ENCODE assay signal across 9 cellular contexts in genomic region chr19:8552810-8553209, GRCh38. TPM values are rescaled to one million over a fixed set of nuclear protein-coding genes. Genes with fewer than 3 reads are reported as not detected.
DNase-seq lines count a peak whose midpoint lies in the region; ATAC-seq, FAIRE-seq and TF ChIP-seq lines count a peak whose summit lies in the region.
"Had no signal": no experiment of that assay in that cellular context is flagged by ENCODE, and none has a peak within 500 bp of the region (broad histone marks: within the 10 kb centered on the region; RNA-seq: fewer than 3 reads in every experiment).

No MANE protein-coding gene starts in this region.

- H3K27ac Mint-ChIP-seq in immature natural killer cell, result peak overlapping the region; percentile 16 to 89 (median 71)

- H3K36me3 Mint-ChIP-seq in immature natural killer cell, result peaks cover 15 to 30% (median 20%) of the 10 kb centered on the region in 3 donors

- H3K27ac ChIP-seq in WERI-Rb-1, result no peak overlapping the region
- H3K27ac ChIP-seq: lower lobe of right lung had no signal

- no peak overlapping the region for H3K4me3 ChIP-seq in WERI-Rb-1 (ENCODE audit: low read depth, low read length)
- H3K4me3 ChIP-seq: lower lobe of right lung had no signal

- DNase-seq in DMS 273 treated with DMSO at 0.1 percent for 48 hours (lab: John Stamatoyannopoulos, UW) (peak; percentile 18), HTR-8/SVneo (ENCODE audit: insufficient read length, low spot score) (peak; percentile 33), WERI-Rb-1 (peak; percentile 31), immature natural killer cell (no peak), NCI-H2107 (lab: John Stamatoyannopoulos, UW) (no peak)
- DNase-seq: lower lobe of right lung had no signal

- H3K27me3 ChIP-seq in WERI-Rb-1 (ENCODE audit: insufficient read depth, low read depth, severe bottlenecking), result no peaks in the 10 kb centered on the region

- no peak for TF ChIP-seq CTCF in WERI-Rb-1 (IDR thresholded peaks at IDR 0.05; ENCODE audit: low read depth, low read length)

- H3K4me1 Mint-ChIP-seq in immature natural killer cell, result peaks cover 40 to 48% of the 10 kb centered on the region in 2 donors

- FAIRE-seq in HTR-8/SVneo (lab: Jason Lieb, UNC), result peak; percentile 63

- no peak overlapping the region for H3K4me3 Mint-ChIP-seq in immature natural killer cell

- peaks cover 2 to 7% (median 4%) of the 10 kb centered on the region in 3 donors for H3K27me3 Mint-ChIP-seq in immature natural killer cell (ENCODE audit: low read depth in 3 of 3)

- peaks cover 3% of the 10 kb centered on the region for H3K9me3 ChIP-seq in WERI-Rb-1 (ENCODE audit: severe bottlenecking)
- H3K9me3 ChIP-seq: lower lobe of right lung had no signal

- ATAC-seq in HG02970 (IDR thresholded peaks at IDR 0.05; ENCODE audit: low FRiP score, unreplicated experiment), result no peak
- ATAC-seq in HG03354 (IDR thresholded peaks at IDR 0.05; ENCODE audit: poor library complexity, severe bottlenecking, unreplicated experiment), result no peak
- ATAC-seq in HG02840 (IDR thresholded peaks at IDR 0.05; ENCODE audit: low FRiP score, unreplicated experiment), result no peak
- ATAC-seq: lower lobe of right lung had no signal

- no peaks in the 10 kb centered on the region for H3K9me3 Mint-ChIP-seq in immature natural killer cell

- no peaks in the 10 kb centered on the region for H3K36me3 ChIP-seq in WERI-Rb-1

RNA-seq across cellular contexts. Expression of gene MYO1F, which starts 24.4 kb away (rescaled TPM):
- 100 to 1,000 TPM; 104 to 340 (median 110) TPM for polyA plus RNA-seq in immature natural killer cell

RNA-seq across cellular contexts. Expression of gene ZNF414, which starts 38.8 kb away (rescaled TPM):
- 10 to 100 TPM in 1 of 3 donors, 1 to 10 TPM in 2; 6.0 to 20.8 (median 8.3) TPM for polyA plus RNA-seq in immature natural killer cell

RNA-seq across cellular contexts. Expression of gene PRAM1, which starts 50.4 kb away (rescaled TPM):
- 1 to 10 TPM; 1.9 to 3.7 (median 2.5) TPM for polyA plus RNA-seq in immature natural killer cell

RNA-seq across cellular contexts. Expression of gene ADAMTS10, which starts 57.7 kb away (rescaled TPM):
- polyA plus RNA-seq in immature natural killer cell, result 1 to 10 TPM; 1.4 to 7.4 (median 2.3) TPM

Comparison
In these comparisons a context has a peak if more than half of its experiments do, and no peak if none do; other contexts are left out.
1. DNase-seq: peak in DMS 273 treated with DMSO at 0.1 percent for 48 hours (single experiment), HTR-8/SVneo (single experiment) and WERI-Rb-1 (single experiment); none in immature natural killer cell (0 of 3) and NCI-H2107 (single experiment).